In the genomic region with DNA sequence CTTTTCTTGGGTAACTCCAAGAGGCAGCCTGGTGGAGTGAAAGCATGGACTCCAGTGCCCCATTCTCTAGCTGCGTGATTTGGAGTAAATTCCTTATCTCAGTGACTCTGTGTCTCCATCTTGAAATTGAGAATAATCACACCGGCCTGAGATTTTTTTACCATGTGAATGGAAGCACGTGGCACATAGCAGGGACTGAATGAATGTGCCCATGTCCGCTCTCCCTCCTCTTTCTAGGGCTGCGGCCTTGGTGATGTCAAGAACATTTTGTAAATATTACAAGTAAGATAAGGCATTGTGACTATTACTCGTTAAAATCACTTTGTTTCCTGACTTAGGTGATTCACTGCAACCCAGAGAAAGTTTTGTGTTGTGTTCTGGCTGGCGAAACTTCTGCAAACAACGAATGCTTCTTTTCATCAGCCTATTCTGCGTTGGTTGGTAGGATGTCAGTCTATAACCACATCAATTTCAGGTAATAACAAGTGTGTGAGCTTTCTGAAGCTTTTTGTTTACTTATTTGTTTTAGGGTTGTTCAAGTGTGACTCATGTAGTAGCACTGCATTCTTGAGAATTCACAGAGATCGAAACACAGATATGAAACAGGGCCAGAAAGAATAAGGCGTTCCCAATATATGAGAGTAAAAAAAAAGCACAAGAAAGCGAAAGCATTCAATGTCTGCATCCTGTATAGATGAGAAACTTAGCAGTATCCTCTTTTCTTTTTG, we compare ENCODE assay signal across 8 cellular contexts.
DNase-seq lines count a peak whose midpoint lies in the region; ATAC-seq and TF ChIP-seq lines count a peak whose summit lies in the region.

No MANE protein-coding gene starts in this region.

- H3K79me2 ChIP-seq in PC-9 (ENCODE audit: low read depth): no peaks in the 10 kb centered on the region

- peak in 1 of 4 donors; percentile 42 for TF ChIP-seq EP300 in upper lobe of left lung (IDR thresholded peaks at IDR 0.05)

- DNase-seq in activated naive CD4-positive, alpha-beta T cell treated with anti-CD3 and anti-CD28 coated beads for 36 hours: no peak
- no peak for DNase-seq in activated naive CD4-positive, alpha-beta T cell (lab: John Stamatoyannopoulos, UW)
- peak; percentile 64 to 98 for DNase-seq in PC-9
- peak in 1 of 2 donors; percentile 67 for DNase-seq in upper lobe of left lung
- DNase-seq in OCI-M1 (lab: John Stamatoyannopoulos, UW): no peak
- no peak for DNase-seq in effector CD8-positive, alpha-beta T cell (lab: John Stamatoyannopoulos, UW)

- CTCF ChIA-PET in activated naive CD4-positive, alpha-beta T cell treated with anti-CD3 and anti-CD28 coated beads for 36 hours (lab: Charles Lee): interaction anchor here (0.6 kb wide), 1 partner anchor 27 kb away, joined by 3 read pairs; no protein-coding TSS in a partner anchor
- CTCF ChIA-PET in PC-9 (lab: Charles Lee): interaction anchor here (0.6 kb wide), 2 partner anchors 88 to 92 kb away, joined by 4 to 13 read pairs; no protein-coding TSS in a partner anchor

- H4K20me1 ChIP-seq in PC-9 (ENCODE audit: insufficient read depth): no peaks in the 10 kb centered on the region

- H3K27ac Mint-ChIP-seq in activated naive CD4-positive, alpha-beta T cell treated with anti-CD3 and anti-CD28 coated beads for 36 hours: peak overlapping the region; percentile 70

- H2AFZ ChIP-seq in PC-9: no peak overlapping the region

- no peak for TF ChIP-seq CTCF in PC-9 (conservative IDR thresholded peaks at IDR 0.05)
- TF ChIP-seq CTCF in upper lobe of left lung (IDR thresholded peaks at IDR 0.05): no peak

- peaks cover 8% of the 10 kb centered on the region; the same call in 1 of the 2 replicates for H3K9me3 ChIP-seq in PC-9 (ENCODE audit: insufficient read depth, low read depth)
- H3K9me3 ChIP-seq in esophagus (ENCODE audit: control insufficient read depth in 2 of 2, insufficient read depth in 1 of 2, low read depth in 1 of 2, low read length in 1 of 2): peaks cover 0 to 2% of the 10 kb centered on the region in 2 donors
- H3K9me3 ChIP-seq in upper lobe of left lung: peaks cover 3 to 14% (median 11%) of the 10 kb centered on the region in 4 donors

- H3F3A ChIP-seq in PC-9 (ENCODE audit: insufficient read depth, low read depth): peaks cover 39% of the 10 kb centered on the region

- peaks cover 17% of the 10 kb centered on the region for H3K9me3 Mint-ChIP-seq in activated naive CD4-positive, alpha-beta T cell treated with anti-CD3 and anti-CD28 coated beads for 36 hours

- no peaks in the 10 kb centered on the region for H3K27me3 ChIP-seq in PC-9 (ENCODE audit: insufficient read depth, low read depth)
- no peaks in the 10 kb centered on the region for H3K27me3 ChIP-seq in esophagus (ENCODE audit: control insufficient read depth in 1 of 2, insufficient read depth in 2 of 2, low read length in 2 of 2)
- H3K27me3 ChIP-seq in upper lobe of left lung: no peaks in the 10 kb centered on the region

- TF ChIP-seq POLR2A in upper lobe of left lung (IDR thresholded peaks at IDR 0.05): no peak

- H3K36me3 ChIP-seq in PC-9 (ENCODE audit: low read depth) (no peaks in the 10 kb centered on the region), esophagus (ENCODE audit: control insufficient read depth in 2 of 2, insufficient read depth in 2 of 2, low read length in 1 of 2) (no peaks in the 10 kb centered on the region), upper lobe of left lung (no peaks in the 10 kb centered on the region)

- H3K36me3 Mint-ChIP-seq in activated naive CD4-positive, alpha-beta T cell treated with anti-CD3 and anti-CD28 coated beads for 36 hours (ENCODE audit: low read depth): no peaks in the 10 kb centered on the region

- peak overlapping the region; percentile 71 for H3K4me2 ChIP-seq in PC-9

- H3K9me2 ChIP-seq in PC-9 (ENCODE audit: insufficient read depth): no peaks in the 10 kb centered on the region

- intact Hi-C loops in activated naive CD4-positive, alpha-beta T cell treated with anti-CD3 and anti-CD28 coated beads for 36 hours (cut with micrococcal nuclease): loop anchor here (1.0 kb wide), 2 partner anchors 30 to 85 kb away; no protein-coding TSS in a partner anchor
- intact Hi-C loops in PC-9 (cut with micrococcal nuclease; ENCODE audit: unreplicated experiment): loop anchor here (1.0 to 5.0 kb wide), 9 partner anchors 15 to 154 kb away; no protein-coding TSS in a partner anchor

- H3K27me3 Mint-ChIP-seq in activated naive CD4-positive, alpha-beta T cell treated with anti-CD3 and anti-CD28 coated beads for 36 hours (ENCODE audit: low read depth): no peaks in the 10 kb centered on the region

- H3K27ac ChIP-seq in PC-9 (peak overlapping the region; percentile 100), esophagus (ENCODE audit: low read depth in 2 of 2, low read length in 1 of 2) (peak overlapping the region; percentile 21 to 33), upper lobe of left lung (peak overlapping the region; percentile 54 to 84 (median 78))

- peaks cover 17% of the 10 kb centered on the region for H3K4me1 Mint-ChIP-seq in activated naive CD4-positive, alpha-beta T cell treated with anti-CD3 and anti-CD28 coated beads for 36 hours (ENCODE audit: low read depth)

- 64 to 65% methylated on average over 12 of the region's 12 CpGs for WGBS in esophagus, 2 donors
- WGBS in upper lobe of left lung, 2 donors: 46 to 48% methylated on average over 12 of the region's 12 CpGs

- peak overlapping the region; percentile 28; the same call in 1 of the 2 replicates for H3K4me3 ChIP-seq in PC-9
- no peak overlapping the region for H3K4me3 ChIP-seq in esophagus (ENCODE audit: low read depth in 1 of 2, low read length in 2 of 2)
- no peak overlapping the region for H3K4me3 ChIP-seq in upper lobe of left lung

- peak; percentile 66 to 91 for ATAC-seq in upper lobe of left lung (ENCODE audit: low FRiP score in 2 of 2)
- ATAC-seq in HG03571 (IDR thresholded peaks at IDR 0.05; ENCODE audit: unreplicated experiment): no peak

- BruUV-seq in PC-9 (replicated peaks; lab: Mats Ljungman, UMichigan): TSS peak; percentile 64

- no peak overlapping the region for H3K4me3 Mint-ChIP-seq in activated naive CD4-positive, alpha-beta T cell treated with anti-CD3 and anti-CD28 coated beads for 36 hours

- H3K4me1 ChIP-seq in PC-9 (replicated peaks; ENCODE audit: insufficient read depth) (peaks cover 40% of the 10 kb centered on the region), esophagus (ENCODE audit: control insufficient read depth in 2 of 2, insufficient read depth in 2 of 2, low read length in 1 of 2) (no peaks in the 10 kb centered on the region), upper lobe of left lung (peaks cover 5 to 28% (median 21%) of the 10 kb centered on the region in 4 donors)

- POLR2A ChIA-PET in PC-9 (lab: Charles Lee; ENCODE audit: unreplicated experiment): interaction anchor here (0.6 to 1.0 kb wide), 8 partner anchors 15 to 261 kb away, joined by 3 to 6 read pairs (median 4); no protein-coding TSS in a partner anchor

Comparison
In these comparisons a context has a peak if more than half of its experiments do, and no peak if none do; other contexts are left out.
1. DNase-seq: peak in PC-9 (2 of 2); none in activated naive CD4-positive, alpha-beta T cell treated with anti-CD3 and anti-CD28 coated beads for 36 hours (single experiment), activated naive CD4-positive, alpha-beta T cell (0 of 4), OCI-M1 (single experiment) and effector CD8-positive, alpha-beta T cell (single experiment).
2. H3K27ac ChIP-seq: peak in every context shown above with its lines; median percentile 100 in PC-9; 78 in upper lobe of left lung; 27 in esophagus.